ENCODE assay signal across 2 cellular contexts in the genomic region with DNA sequence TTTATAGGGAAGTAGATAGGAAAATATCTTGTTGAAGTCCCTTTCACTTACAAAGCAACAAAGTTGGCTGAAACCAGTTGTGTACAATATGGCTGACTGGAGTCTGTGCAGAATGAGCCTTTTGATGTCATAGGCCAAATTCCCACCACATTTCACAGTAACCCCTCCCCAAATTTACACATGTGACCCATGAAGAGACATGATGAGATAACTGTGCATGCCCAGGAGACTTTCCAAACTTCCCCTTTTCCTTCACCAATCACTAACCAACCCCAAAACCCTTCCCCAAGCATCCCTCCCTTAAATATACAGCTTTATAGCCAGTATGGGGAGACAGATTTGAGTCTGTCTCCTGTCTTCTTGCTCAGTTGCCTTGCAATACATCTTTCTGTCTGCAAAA.
TF ChIP-seq lines count a peak whose summit lies in the region.

No MANE protein-coding gene starts in this region.

TF ChIP-seq in HepG2, 621 proteins besides CTCF, POLR2A, EP300 and RAD21 (continued from another document):
- TF ChIP-seq, protein P1, sequence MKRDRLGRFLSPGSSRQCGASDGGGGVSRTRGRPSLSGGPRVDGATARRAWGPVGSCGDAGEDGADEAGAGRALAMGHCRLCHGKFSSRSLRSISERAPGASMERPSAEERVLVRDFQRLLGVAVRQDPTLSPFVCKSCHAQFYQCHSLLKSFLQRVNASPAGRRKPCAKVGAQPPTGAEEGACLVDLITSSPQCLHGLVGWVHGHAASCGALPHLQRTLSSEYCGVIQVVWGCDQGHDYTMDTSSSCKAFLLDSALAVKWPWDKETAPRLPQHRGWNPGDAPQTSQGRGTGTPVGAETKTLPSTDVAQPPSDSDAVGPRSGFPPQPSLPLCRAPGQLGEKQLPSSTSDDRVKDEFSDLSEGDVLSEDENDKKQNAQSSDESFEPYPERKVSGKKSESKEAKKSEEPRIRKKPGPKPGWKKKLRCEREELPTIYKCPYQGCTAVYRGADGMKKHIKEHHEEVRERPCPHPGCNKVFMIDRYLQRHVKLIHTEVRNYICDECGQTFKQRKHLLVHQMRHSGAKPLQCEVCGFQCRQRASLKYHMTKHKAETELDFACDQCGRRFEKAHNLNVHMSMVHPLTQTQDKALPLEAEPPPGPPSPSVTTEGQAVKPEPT (CRISPR knock-in tag; IDR thresholded peaks at IDR 0.05; ENCODE audit: low read depth) = no peak
- TF ChIP-seq, protein P2, sequence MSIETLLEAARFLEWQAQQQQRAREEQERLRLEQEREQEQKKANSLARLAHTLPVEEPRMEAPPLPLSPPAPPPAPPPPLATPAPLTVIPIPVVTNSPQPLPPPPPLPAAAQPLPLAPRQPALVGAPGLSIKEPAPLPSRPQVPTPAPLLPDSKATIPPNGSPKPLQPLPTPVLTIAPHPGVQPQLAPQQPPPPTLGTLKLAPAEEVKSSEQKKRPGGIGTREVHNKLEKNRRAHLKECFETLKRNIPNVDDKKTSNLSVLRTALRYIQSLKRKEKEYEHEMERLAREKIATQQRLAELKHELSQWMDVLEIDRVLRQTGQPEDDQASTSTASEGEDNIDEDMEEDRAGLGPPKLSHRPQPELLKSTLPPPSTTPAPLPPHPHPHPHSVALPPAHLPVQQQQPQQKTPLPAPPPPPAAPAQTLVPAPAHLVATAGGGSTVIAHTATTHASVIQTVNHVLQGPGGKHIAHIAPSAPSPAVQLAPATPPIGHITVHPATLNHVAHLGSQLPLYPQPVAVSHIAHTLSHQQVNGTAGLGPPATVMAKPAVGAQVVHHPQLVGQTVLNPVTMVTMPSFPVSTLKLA (IDR thresholded peaks at IDR 0.05) = no peak
- peak; percentile 53 for TF ChIP-seq HNRNPK (IDR thresholded peaks at IDR 0.05; ENCODE audit: low read depth, low read length, poor library complexity, severe bottlenecking)
- no peak for TF ChIP-seq GABPA (IDR thresholded peaks at IDR 0.05; ENCODE audit: low read depth, low read length)
- no peak for TF ChIP-seq GABPA (CRISPR knock-in tag; IDR thresholded peaks at IDR 0.05; ENCODE audit: low read depth)
- peak; percentile 71 for TF ChIP-seq PCBP2 (optimal IDR thresholded peaks at IDR 0.05; ENCODE audit: low read depth, low read length, poor library complexity, severe bottlenecking)
- TF ChIP-seq PHF21A (CRISPR knock-in tag; IDR thresholded peaks at IDR 0.05) = no peak
- TF ChIP-seq, protein P3, sequence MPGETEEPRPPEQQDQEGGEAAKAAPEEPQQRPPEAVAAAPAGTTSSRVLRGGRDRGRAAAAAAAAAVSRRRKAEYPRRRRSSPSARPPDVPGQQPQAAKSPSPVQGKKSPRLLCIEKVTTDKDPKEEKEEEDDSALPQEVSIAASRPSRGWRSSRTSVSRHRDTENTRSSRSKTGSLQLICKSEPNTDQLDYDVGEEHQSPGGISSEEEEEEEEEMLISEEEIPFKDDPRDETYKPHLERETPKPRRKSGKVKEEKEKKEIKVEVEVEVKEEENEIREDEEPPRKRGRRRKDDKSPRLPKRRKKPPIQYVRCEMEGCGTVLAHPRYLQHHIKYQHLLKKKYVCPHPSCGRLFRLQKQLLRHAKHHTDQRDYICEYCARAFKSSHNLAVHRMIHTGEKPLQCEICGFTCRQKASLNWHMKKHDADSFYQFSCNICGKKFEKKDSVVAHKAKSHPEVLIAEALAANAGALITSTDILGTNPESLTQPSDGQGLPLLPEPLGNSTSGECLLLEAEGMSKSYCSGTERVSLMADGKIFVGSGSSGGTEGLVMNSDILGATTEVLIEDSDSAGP (CRISPR knock-in tag; IDR thresholded peaks at IDR 0.05; ENCODE audit: borderline replicate concordance) = no peak
- TF ChIP-seq KDM3A (CRISPR knock-in tag; IDR thresholded peaks at IDR 0.05; ENCODE audit: low read depth) = no peak
- TF ChIP-seq ZNF501 (CRISPR knock-in tag; IDR thresholded peaks at IDR 0.05) = no peak
- TF ChIP-seq ESRRA (CRISPR knock-in tag; IDR thresholded peaks at IDR 0.05; ENCODE audit: low read depth) = no peak
TF ChIP-seq in HepG2: peak in this region for 2.

TF ChIP-seq in GM23338, 12 proteins besides CTCF, POLR2A, EP300 and RAD21 (continued from another document):
- TF ChIP-seq, protein P4, sequence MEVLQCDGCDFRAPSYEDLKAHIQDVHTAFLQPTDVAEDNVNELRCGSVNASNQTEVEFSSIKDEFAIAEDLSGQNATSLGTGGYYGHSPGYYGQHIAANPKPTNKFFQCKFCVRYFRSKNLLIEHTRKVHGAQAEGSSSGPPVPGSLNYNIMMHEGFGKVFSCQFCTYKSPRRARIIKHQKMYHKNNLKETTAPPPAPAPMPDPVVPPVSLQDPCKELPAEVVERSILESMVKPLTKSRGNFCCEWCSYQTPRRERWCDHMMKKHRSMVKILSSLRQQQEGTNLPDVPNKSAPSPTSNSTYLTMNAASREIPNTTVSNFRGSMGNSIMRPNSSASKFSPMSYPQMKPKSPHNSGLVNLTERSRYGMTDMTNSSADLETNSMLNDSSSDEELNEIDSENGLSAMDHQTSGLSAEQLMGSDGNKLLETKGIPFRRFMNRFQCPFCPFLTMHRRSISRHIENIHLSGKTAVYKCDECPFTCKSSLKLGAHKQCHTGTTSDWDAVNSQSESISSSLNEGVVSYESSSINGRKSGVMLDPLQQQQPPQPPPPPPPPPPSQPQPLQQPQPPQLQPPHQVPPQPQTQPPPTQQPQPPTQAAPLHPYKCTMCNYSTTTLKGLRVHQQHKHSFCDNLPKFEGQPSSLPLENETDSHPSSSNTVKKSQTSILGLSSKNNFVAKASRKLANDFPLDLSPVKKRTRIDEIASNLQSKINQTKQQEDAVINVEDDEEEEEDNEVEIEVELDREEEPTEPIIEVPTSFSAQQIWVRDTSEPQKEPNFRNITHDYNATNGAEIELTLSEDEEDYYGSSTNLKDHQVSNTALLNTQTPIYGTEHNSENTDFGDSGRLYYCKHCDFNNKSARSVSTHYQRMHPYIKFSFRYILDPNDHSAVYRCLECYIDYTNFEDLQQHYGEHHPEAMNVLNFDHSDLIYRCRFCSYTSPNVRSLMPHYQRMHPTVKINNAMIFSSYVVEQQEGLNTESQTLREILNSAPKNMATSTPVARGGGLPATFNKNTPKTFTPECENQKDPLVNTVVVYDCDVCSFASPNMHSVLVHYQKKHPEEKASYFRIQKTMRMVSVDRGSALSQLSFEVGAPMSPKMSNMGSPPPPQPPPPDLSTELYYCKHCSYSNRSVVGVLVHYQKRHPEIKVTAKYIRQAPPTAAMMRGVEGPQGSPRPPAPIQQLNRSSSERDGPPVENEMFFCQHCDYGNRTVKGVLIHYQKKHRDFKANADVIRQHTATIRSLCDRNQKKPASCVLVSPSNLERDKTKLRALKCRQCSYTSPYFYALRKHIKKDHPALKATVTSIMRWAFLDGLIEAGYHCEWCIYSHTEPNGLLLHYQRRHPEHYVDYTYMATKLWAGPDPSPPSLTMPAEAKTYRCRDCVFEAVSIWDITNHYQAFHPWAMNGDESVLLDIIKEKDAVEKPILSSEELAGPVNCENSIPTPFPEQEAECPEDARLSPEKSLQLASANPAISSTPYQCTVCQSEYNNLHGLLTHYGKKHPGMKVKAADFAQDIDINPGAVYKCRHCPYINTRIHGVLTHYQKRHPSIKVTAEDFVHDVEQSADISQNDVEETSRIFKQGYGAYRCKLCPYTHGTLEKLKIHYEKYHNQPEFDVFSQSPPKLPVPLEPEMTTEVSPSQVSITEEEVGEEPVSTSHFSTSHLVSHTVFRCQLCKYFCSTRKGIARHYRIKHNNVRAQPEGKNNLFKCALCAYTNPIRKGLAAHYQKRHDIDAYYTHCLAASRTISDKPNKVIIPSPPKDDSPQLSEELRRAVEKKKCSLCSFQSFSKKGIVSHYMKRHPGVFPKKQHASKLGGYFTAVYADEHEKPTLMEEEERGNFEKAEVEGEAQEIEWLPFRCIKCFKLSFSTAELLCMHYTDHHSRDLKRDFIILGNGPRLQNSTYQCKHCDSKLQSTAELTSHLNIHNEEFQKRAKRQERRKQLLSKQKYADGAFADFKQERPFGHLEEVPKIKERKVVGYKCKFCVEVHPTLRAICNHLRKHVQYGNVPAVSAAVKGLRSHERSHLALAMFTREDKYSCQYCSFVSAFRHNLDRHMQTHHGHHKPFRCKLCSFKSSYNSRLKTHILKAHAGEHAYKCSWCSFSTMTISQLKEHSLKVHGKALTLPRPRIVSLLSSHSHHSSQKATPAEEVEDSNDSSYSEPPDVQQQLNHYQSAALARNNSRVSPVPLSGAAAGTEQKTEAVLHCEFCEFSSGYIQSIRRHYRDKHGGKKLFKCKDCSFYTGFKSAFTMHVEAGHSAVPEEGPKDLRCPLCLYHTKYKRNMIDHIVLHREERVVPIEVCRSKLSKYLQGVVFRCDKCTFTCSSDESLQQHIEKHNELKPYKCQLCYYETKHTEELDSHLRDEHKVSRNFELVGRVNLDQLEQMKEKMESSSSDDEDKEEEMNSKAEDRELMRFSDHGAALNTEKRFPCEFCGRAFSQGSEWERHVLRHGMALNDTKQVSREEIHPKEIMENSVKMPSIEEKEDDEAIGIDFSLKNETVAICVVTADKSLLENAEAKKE (CRISPR knock-in tag; IDR thresholded peaks at IDR 0.05) = no peak
- TF ChIP-seq EZH2 (IDR thresholded peaks at IDR 0.05; ENCODE audit: low read depth, unreplicated experiment) = no peak
- TF ChIP-seq, protein P5, sequence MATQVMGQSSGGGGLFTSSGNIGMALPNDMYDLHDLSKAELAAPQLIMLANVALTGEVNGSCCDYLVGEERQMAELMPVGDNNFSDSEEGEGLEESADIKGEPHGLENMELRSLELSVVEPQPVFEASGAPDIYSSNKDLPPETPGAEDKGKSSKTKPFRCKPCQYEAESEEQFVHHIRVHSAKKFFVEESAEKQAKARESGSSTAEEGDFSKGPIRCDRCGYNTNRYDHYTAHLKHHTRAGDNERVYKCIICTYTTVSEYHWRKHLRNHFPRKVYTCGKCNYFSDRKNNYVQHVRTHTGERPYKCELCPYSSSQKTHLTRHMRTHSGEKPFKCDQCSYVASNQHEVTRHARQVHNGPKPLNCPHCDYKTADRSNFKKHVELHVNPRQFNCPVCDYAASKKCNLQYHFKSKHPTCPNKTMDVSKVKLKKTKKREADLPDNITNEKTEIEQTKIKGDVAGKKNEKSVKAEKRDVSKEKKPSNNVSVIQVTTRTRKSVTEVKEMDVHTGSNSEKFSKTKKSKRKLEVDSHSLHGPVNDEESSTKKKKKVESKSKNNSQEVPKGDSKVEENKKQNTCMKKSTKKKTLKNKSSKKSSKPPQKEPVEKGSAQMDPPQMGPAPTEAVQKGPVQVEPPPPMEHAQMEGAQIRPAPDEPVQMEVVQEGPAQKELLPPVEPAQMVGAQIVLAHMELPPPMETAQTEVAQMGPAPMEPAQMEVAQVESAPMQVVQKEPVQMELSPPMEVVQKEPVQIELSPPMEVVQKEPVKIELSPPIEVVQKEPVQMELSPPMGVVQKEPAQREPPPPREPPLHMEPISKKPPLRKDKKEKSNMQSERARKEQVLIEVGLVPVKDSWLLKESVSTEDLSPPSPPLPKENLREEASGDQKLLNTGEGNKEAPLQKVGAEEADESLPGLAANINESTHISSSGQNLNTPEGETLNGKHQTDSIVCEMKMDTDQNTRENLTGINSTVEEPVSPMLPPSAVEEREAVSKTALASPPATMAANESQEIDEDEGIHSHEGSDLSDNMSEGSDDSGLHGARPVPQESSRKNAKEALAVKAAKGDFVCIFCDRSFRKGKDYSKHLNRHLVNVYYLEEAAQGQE (IDR thresholded peaks at IDR 0.05; ENCODE audit: unreplicated experiment) = no peak
- no peak for TF ChIP-seq ZNF331 (CRISPR knock-in tag; IDR thresholded peaks at IDR 0.05; ENCODE audit: low read depth)
- no peak for TF ChIP-seq POLR2AphosphoS5 (IDR thresholded peaks at IDR 0.05; ENCODE audit: low read depth)
- TF ChIP-seq JUNB (IDR thresholded peaks at IDR 0.05; ENCODE audit: unreplicated experiment) = no peak
- no peak for TF ChIP-seq NANOG (IDR thresholded peaks at IDR 0.05; ENCODE audit: borderline replicate concordance)
- no peak for TF ChIP-seq ZNF114 (CRISPR knock-in tag; IDR thresholded peaks at IDR 0.05)
- TF ChIP-seq EZH2phosphoT487 (IDR thresholded peaks at IDR 0.05; ENCODE audit: unreplicated experiment) = no peak
